ENCODE assay signal across 1 cellular context in genomic region chrX:11382935-11383334, GRCh38.
TF ChIP-seq lines count a peak whose summit lies in the region.

No MANE protein-coding gene starts in this region.

TF ChIP-seq in HepG2, 621 proteins besides CTCF, POLR2A, EP300 and RAD21 (continued from another document):
- TF ChIP-seq ZNF180 (CRISPR knock-in tag; IDR thresholded peaks at IDR 0.05; ENCODE audit: borderline replicate concordance, low read depth) (no peak), ARHGAP35 (CRISPR knock-in tag; IDR thresholded peaks at IDR 0.05; ENCODE audit: borderline replicate concordance) (no peak), ZNF776 (CRISPR knock-in tag; IDR thresholded peaks at IDR 0.05) (no peak)
- TF ChIP-seq, protein P1, sequence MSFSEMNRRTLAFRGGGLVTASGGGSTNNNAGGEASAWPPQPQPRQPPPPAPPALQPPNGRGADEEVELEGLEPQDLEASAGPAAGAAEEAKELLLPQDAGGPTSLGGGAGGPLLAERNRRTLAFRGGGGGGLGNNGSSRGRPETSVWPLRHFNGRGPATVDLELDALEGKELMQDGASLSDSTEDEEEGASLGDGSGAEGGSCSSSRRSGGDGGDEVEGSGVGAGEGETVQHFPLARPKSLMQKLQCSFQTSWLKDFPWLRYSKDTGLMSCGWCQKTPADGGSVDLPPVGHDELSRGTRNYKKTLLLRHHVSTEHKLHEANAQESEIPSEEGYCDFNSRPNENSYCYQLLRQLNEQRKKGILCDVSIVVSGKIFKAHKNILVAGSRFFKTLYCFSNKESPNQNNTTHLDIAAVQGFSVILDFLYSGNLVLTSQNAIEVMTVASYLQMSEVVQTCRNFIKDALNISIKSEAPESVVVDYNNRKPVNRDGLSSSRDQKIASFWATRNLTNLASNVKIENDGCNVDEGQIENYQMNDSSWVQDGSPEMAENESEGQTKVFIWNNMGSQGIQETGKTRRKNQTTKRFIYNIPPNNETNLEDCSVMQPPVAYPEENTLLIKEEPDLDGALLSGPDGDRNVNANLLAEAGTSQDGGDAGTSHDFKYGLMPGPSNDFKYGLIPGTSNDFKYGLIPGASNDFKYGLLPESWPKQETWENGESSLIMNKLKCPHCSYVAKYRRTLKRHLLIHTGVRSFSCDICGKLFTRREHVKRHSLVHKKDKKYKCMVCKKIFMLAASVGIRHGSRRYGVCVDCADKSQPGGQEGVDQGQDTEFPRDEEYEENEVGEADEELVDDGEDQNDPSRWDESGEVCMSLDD (CRISPR knock-in tag; IDR thresholded peaks at IDR 0.05; ENCODE audit: borderline replicate concordance): no peak
